Comparison of ENCODE assay signal across 8 cellular contexts in genomic region chr17:42980766-42981397, GRCh38. TPM values are rescaled to one million over a fixed set of nuclear protein-coding genes. Genes with fewer than 3 reads are reported as not detected.
DNase-seq lines count a peak whose midpoint lies in the region; ATAC-seq, FAIRE-seq and TF ChIP-seq lines count a peak whose summit lies in the region.

No MANE protein-coding gene starts in this region.

- FAIRE-seq in pancreas (lab: Jason Lieb, UNC) (no peak), urothelium cell line (lab: Jason Lieb, UNC) (no peak)

- CTCF ChIA-PET in CD8-positive, alpha-beta T cell (lab: Charles Lee): no interaction called here

- H3K27me3 Mint-ChIP-seq in CD8-positive, alpha-beta T cell (ENCODE audit: low read depth): no peaks in the 10 kb centered on the region
- peaks cover 5% of the 10 kb centered on the region for H3K27me3 Mint-ChIP-seq in glutamatergic neuron (ENCODE audit: unreplicated experiment)

- 0 to 1% methylated on average over 61 to 67 of the region's 67 CpGs for WGBS in pancreas, 2 donors

- H3K9me3 Mint-ChIP-seq in CD8-positive, alpha-beta T cell: no peaks in the 10 kb centered on the region
- peaks cover 1% of the 10 kb centered on the region for H3K9me3 Mint-ChIP-seq in glutamatergic neuron (ENCODE audit: unreplicated experiment)

- H3K27ac Mint-ChIP-seq in CD8-positive, alpha-beta T cell: peak overlapping the region; percentile 97
- H3K27ac Mint-ChIP-seq in glutamatergic neuron (ENCODE audit: unreplicated experiment): peak overlapping the region; percentile 72

- H3K4me1 ChIP-seq in CD8-positive, alpha-beta T cell (ENCODE audit: insufficient read depth, low read length): peaks cover 20% of the 10 kb centered on the region
- peaks cover 0 to 20% (median 16%) of the 10 kb centered on the region in 3 donors for H3K4me1 ChIP-seq in pancreas

- H3K27me3 ChIP-seq in CD8-positive, alpha-beta T cell (ENCODE audit: insufficient read depth, low read length): no peaks in the 10 kb centered on the region
- H3K27me3 ChIP-seq in pancreas: no peaks in the 10 kb centered on the region

- H3K36me3 Mint-ChIP-seq in CD8-positive, alpha-beta T cell: peaks cover 24% of the 10 kb centered on the region
- H3K36me3 Mint-ChIP-seq in glutamatergic neuron (ENCODE audit: unreplicated experiment): no peaks in the 10 kb centered on the region

- TF ChIP-seq CTCF in CD8-positive, alpha-beta T cell (IDR thresholded peaks at IDR 0.05): peak; percentile 50
- TF ChIP-seq CTCF in GM20000 (IDR thresholded peaks at IDR 0.05; ENCODE audit: extremely low read depth, missing control alignments) (no peak), glutamatergic neuron (IDR thresholded peaks at IDR 0.05; ENCODE audit: partially characterized antibody, unreplicated experiment) (no peak), pancreas (IDR thresholded peaks at IDR 0.05) (peak in 1 of 4 donors; percentile 15)

- POLR2A ChIA-PET in CD8-positive, alpha-beta T cell (lab: Charles Lee): interaction anchor here (1.0 kb wide), 1 partner anchor 18 kb away, joined by 4 read pairs; the partner anchor contains the start of gene RPL27

- peak overlapping the region; percentile 97 for H3K4me3 Mint-ChIP-seq in CD8-positive, alpha-beta T cell
- peak overlapping the region; percentile 100 for H3K4me3 Mint-ChIP-seq in glutamatergic neuron (ENCODE audit: unreplicated experiment)

- peak overlapping the region; percentile 66 for H3K4me3 ChIP-seq in CD8-positive, alpha-beta T cell (ENCODE audit: low read depth, low read length)
- H3K4me3 ChIP-seq in pancreas: peak overlapping the region; percentile 68 to 90 (median 86)

- peak overlapping the region; percentile 65 for H3K27ac ChIP-seq in CD8-positive, alpha-beta T cell (ENCODE audit: low read depth, low read length)
- peak overlapping the region; percentile 68 to 85 (median 76) for H3K27ac ChIP-seq in pancreas

- no peaks in the 10 kb centered on the region for H3K36me3 ChIP-seq in CD8-positive, alpha-beta T cell (ENCODE audit: insufficient read depth, low read length)
- H3K36me3 ChIP-seq in pancreas: no peaks in the 10 kb centered on the region

- no peaks in the 10 kb centered on the region for H3K9me3 ChIP-seq in CD8-positive, alpha-beta T cell (ENCODE audit: low read length)
- no peaks in the 10 kb centered on the region for H3K9me3 ChIP-seq in pancreas

- peak in 6 of 7 experiments; percentile 20 to 60 (median 52) for DNase-seq in CD8-positive, alpha-beta T cell
- peak; percentile 81 for DNase-seq in GM20000 (ENCODE audit: low spot score)
- peak; percentile 43 for DNase-seq in HuH-7.5 (ENCODE audit: low spot score)
- DNase-seq in SIG-M5 treated with dmso at 0.1 percent for 504 hours (lab: John Stamatoyannopoulos, UW; ENCODE audit: unreplicated experiment): peak; percentile 69
- DNase-seq in activated naive CD4-positive, alpha-beta T cell (lab: John Stamatoyannopoulos, UW): peak; percentile 10 to 39 (median 26)
- peak; percentile 48 for DNase-seq in glutamatergic neuron
- DNase-seq in pancreas: peak; percentile 34 to 83 (median 64)
- DNase-seq in urothelium cell line (ENCODE audit: low spot score): peak; percentile 57

- ATAC-seq in CD8-positive, alpha-beta T cell: peak; percentile 74
- peak; percentile 73 to 85 (median 78) for ATAC-seq in pancreas

- H3K4me1 Mint-ChIP-seq in CD8-positive, alpha-beta T cell (ENCODE audit: low read depth): peaks cover 41% of the 10 kb centered on the region
- peaks cover 9% of the 10 kb centered on the region for H3K4me1 Mint-ChIP-seq in glutamatergic neuron (ENCODE audit: low read depth, unreplicated experiment)

- intact Hi-C loops in CD8-positive, alpha-beta T cell (cut with DNase I, micrococcal nuclease): loop anchor here (1.0 to 5.0 kb wide), 4 partner anchors 16 to 501 kb away; partner anchors contain the start of genes AARSD1 (in 2 of the 2), BECN1 (in 2 of the 2), RPL27 (in 2 of the 2) and DHX8 (in 1 of the 2)
- intact Hi-C loops in pancreas (cut with DNase I): no loop called here

RNA-seq across cellular contexts. Expression of gene RUNDC1, which starts 0.5 kb away (rescaled TPM):
- 10 to 100 TPM; 19.2 to 19.4 TPM for total RNA-seq in CD8-positive, alpha-beta T cell
- total RNA-seq in glutamatergic neuron (ENCODE audit: unreplicated experiment): 14.0 TPM
- total RNA-seq in pancreas: 10 to 100 TPM in 1 of 6 donors, 1 to 10 TPM in 5; 6.3 to 12.1 (median 7.9) TPM
- polyA plus RNA-seq in pancreas: 1 to 10 TPM; 9.1 to 9.6 TPM

RNA-seq across cellular contexts. Expression of gene PTGES3L, which starts 1.0 kb away (rescaled TPM):
- under 1 TPM; 0.47 to 0.81 TPM for total RNA-seq in CD8-positive, alpha-beta T cell
- total RNA-seq in glutamatergic neuron (ENCODE audit: unreplicated experiment): 4.1 TPM
- total RNA-seq in pancreas: under 1 TPM; 0.12 to 0.41 (median 0.23) TPM
- 1 to 10 TPM in 1 of 2 donors, under 1 TPM in 1; 0.53 to 1.0 TPM for polyA plus RNA-seq in pancreas

RNA-seq across cellular contexts. Expression of gene AARSD1, which starts 16.6 kb away (rescaled TPM):
- 10 to 100 TPM; 75.1 to 87.6 TPM for total RNA-seq in CD8-positive, alpha-beta T cell
- total RNA-seq in glutamatergic neuron (ENCODE audit: unreplicated experiment): 73.9 TPM
- 10 to 100 TPM; 20.4 to 31.5 (median 25.1) TPM for total RNA-seq in pancreas
- polyA plus RNA-seq in pancreas: 10 to 100 TPM; 75.3 to 89.1 TPM

RNA-seq across cellular contexts. Expression of gene RPL27, which starts 17.3 kb away (rescaled TPM):
- 1,000 to 10,000 TPM; 1,796 to 1,873 TPM for total RNA-seq in CD8-positive, alpha-beta T cell
- 658 TPM for total RNA-seq in glutamatergic neuron (ENCODE audit: unreplicated experiment)
- 100 to 1,000 TPM; 284 to 613 (median 489) TPM for total RNA-seq in pancreas
- 1,000 to 10,000 TPM; 1,179 to 1,185 TPM for polyA plus RNA-seq in pancreas

RNA-seq across cellular contexts. Expression of gene IFI35, which starts 25.7 kb away (rescaled TPM):
- 10 to 100 TPM; 24.3 to 25.6 TPM for total RNA-seq in CD8-positive, alpha-beta T cell
- total RNA-seq in glutamatergic neuron (ENCODE audit: unreplicated experiment) (not detected), pancreas (10 to 100 TPM in 2 of 6 donors, 1 to 10 TPM in 4; 6.0 to 19.9 (median 7.7) TPM)
- polyA plus RNA-seq in pancreas: 10 to 100 TPM; 20.2 to 23.9 TPM

Comparison
In these comparisons a context has a peak if more than half of its experiments do, and no peak if none do; other contexts are left out.
1. Peak in every context shown above with its lines: DNase-seq, ATAC-seq, H3K4me3 ChIP-seq and H3K27ac ChIP-seq.
2. DNase-seq: peak in every context shown above with its lines; median percentile 81 in GM20000; 69 in SIG-M5 treated with dmso at 0.1 percent for 504 hours; 64 in pancreas; 57 in urothelium cell line; 52 in CD8-positive, alpha-beta T cell; 48 in glutamatergic neuron; 43 in HuH-7.5; 26 in activated naive CD4-positive, alpha-beta T cell.
3. intact Hi-C loops: an anchor here in CD8-positive, alpha-beta T cell (1.0 to 5.0 kb wide); none called in pancreas.